Comparison of ENCODE assay signal across 11 cellular contexts in the genomic region with DNA sequence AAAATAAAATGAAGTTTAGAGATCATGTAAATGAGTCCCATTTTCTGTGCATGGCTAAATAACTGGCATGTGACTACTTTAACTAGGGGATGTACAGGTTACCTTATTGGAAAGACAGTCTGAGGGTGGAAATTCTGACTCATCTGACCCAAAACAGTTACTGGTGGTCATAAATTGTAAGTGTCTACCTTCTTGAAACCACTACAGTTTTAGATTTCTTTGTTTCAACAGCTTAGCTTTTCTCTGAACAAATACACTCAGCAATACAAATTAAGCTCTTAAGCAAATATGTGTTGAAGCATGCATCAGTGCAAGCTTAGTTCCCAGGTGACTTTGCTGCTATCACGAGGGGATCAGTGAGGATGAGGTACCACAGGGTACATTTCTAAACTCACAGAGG.
DNase-seq lines count a peak whose midpoint lies in the region; ATAC-seq and TF ChIP-seq lines count a peak whose summit lies in the region.
"Had no signal": no experiment of that assay in that cellular context is flagged by ENCODE, and none has a peak within 500 bp of the region (broad histone marks: within the 10 kb centered on the region; RNA-seq: fewer than 3 reads in every experiment).

No MANE protein-coding gene starts in this region.

- no peak overlapping the region for H3K27ac ChIP-seq in CD8-positive, alpha-beta memory T cell (ENCODE audit: low read depth, low read length)
- H3K27ac ChIP-seq: SK-N-MC had no signal

- CTCF ChIA-PET in CD8-positive, alpha-beta memory T cell (lab: Charles Lee), result interaction anchor here (1.4 kb wide), 1 partner anchor 164 kb away, joined by 3 read pairs; no protein-coding TSS in a partner anchor

- no peak for TF ChIP-seq CTCF in foreskin fibroblast (IDR thresholded peaks at IDR 0.05; ENCODE audit: low read depth, low read length)
- TF ChIP-seq CTCF in BE2C (IDR thresholded peaks at IDR 0.05; ENCODE audit: low read depth, low read length), result no peak

- H3K36me3 Mint-ChIP-seq in CD8-positive, alpha-beta memory T cell, result no peaks in the 10 kb centered on the region

- no peaks in the 10 kb centered on the region for H3K9me3 ChIP-seq in CD8-positive, alpha-beta memory T cell (ENCODE audit: low read length)
- no peaks in the 10 kb centered on the region; the same call in 1 of the 2 replicates for H3K9me3 ChIP-seq in BE2C

- no peaks in the 10 kb centered on the region for H3K36me3 ChIP-seq in CD8-positive, alpha-beta memory T cell (ENCODE audit: insufficient read depth, low read length)
- H3K36me3 ChIP-seq in BE2C, result no peaks in the 10 kb centered on the region

- peaks cover 0 to 3% of the 10 kb centered on the region in 2 donors for H3K27me3 Mint-ChIP-seq in CD8-positive, alpha-beta memory T cell

- no peak overlapping the region for H3K27ac Mint-ChIP-seq in CD8-positive, alpha-beta memory T cell

- H3K4me1 Mint-ChIP-seq in CD8-positive, alpha-beta memory T cell, result peaks cover 0 to 4% (median 0%) of the 10 kb centered on the region in 3 donors

- peak; percentile 23 for DNase-seq in SHP77 treated with DMSO at 0.1 percent for 48 hours (lab: John Stamatoyannopoulos, UW)
- DNase-seq in stimulated activated CD4-positive, alpha-beta T cell treated with anti-CD3 and anti-CD28 coated beads, Interleukin-4, amount 100 ng/mL, for 4 hours, result no peak
- DNase-seq in foreskin fibroblast, result no peak
- DNase-seq in CD8-positive, alpha-beta memory T cell, result no peak
- DNase-seq in BE2C, result no peak
- DNase-seq: NCI-H226; stimulated activated CD4-positive, alpha-beta T cell treated with anti-CD3 and anti-CD28 coated beads, Interleukin-2, amount 100 ng/mL, for 48 hours had no signal

- no peaks in the 10 kb centered on the region for H3K27me3 ChIP-seq in CD8-positive, alpha-beta memory T cell (ENCODE audit: insufficient read depth, low read length, poor library complexity, severe bottlenecking)
- no peaks in the 10 kb centered on the region for H3K27me3 ChIP-seq in BE2C

- H3K4me1 ChIP-seq in CD8-positive, alpha-beta memory T cell (ENCODE audit: insufficient read depth, low read length), result no peaks in the 10 kb centered on the region
- H3K4me1 ChIP-seq in BE2C, result no peaks in the 10 kb centered on the region

- no peak overlapping the region for H3K4me3 ChIP-seq in foreskin fibroblast (ENCODE audit: low read depth in 1 of 2, low read length in 2 of 2)
- no peak overlapping the region for H3K4me3 ChIP-seq in CD8-positive, alpha-beta memory T cell (ENCODE audit: low read length)
- no peak overlapping the region for H3K4me3 ChIP-seq in BE2C (ENCODE audit: low read depth, low read length)
- H3K4me3 ChIP-seq: SK-N-MC had no signal

- H3K4me3 Mint-ChIP-seq in CD8-positive, alpha-beta memory T cell, result no peak overlapping the region

- ATAC-seq in GM18498 (IDR thresholded peaks at IDR 0.05; ENCODE audit: unreplicated experiment) (peak; percentile 59), GM18909 (IDR thresholded peaks at IDR 0.05; ENCODE audit: poor library complexity, unreplicated experiment) (peak; percentile 66), HG03060 (IDR thresholded peaks at IDR 0.05; ENCODE audit: low read depth, unreplicated experiment) (peak; percentile 70)

- no peaks in the 10 kb centered on the region for H3K9me3 Mint-ChIP-seq in CD8-positive, alpha-beta memory T cell

- POLR2A ChIA-PET in CD8-positive, alpha-beta memory T cell (lab: Charles Lee), result no interaction called here
